ENCODE assay signal across 34 cellular contexts in the genomic region with DNA sequence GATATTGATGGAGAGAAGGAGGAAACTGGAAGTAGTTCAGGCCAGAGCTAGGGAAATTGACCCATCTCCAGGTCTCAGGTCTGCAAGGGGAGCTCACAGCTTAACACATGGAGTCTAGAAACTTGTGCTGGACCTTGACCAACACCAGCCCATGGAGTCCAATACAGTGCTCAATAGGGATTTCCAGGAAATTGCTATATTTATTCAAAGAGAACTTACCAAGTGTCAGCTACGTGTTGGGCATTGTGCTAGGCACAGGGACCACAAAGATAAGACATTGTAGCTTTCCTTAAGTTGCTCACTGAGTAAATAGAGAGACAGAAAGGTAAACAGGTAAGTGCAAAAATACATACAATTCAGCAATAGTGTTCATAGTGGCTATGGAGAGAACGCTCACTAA.
DNase-seq lines count a peak whose midpoint lies in the region; ATAC-seq, FAIRE-seq and TF ChIP-seq lines count a peak whose summit lies in the region.
"Had no signal": no experiment of that assay in that cellular context is flagged by ENCODE, and none has a peak within 500 bp of the region (broad histone marks: within the 10 kb centered on the region; RNA-seq: fewer than 3 reads in every experiment).

No MANE protein-coding gene starts in this region.

- H3K36me3 ChIP-seq in HepG2 (replicated peaks in 1 of 2; ENCODE audit: control insufficient read depth in 1 of 2, insufficient read depth in 2 of 2, low read length in 2 of 2), result no peaks in the 10 kb centered on the region
- no peaks in the 10 kb centered on the region for H3K36me3 ChIP-seq in right lobe of liver
- H3K36me3 ChIP-seq in esophagus muscularis mucosa, result no peaks in the 10 kb centered on the region
- H3K36me3 ChIP-seq in pancreas, result no peaks in the 10 kb centered on the region
- H3K36me3 ChIP-seq in PC-9 (ENCODE audit: low read depth), result no peaks in the 10 kb centered on the region
- H3K36me3 ChIP-seq: BE2C; BLaER1; BLaER1 treated with 17β-estradiol and CSF1 and Interleukin-3, amounts not matched to agents 10 nM and 100 nM had no signal

- H2AK5ac ChIP-seq in H9 (ENCODE audit: insufficient read length, low read length), result no peak overlapping the region

- H2BK5ac ChIP-seq in H9 (ENCODE audit: insufficient read length, low read length), result no peak overlapping the region

- no peak overlapping the region for H3K4me2 ChIP-seq in HepG2 (ENCODE audit: low read depth, low read length)
- H3K4me2 ChIP-seq in PC-9, result no peak overlapping the region
- H3K4me2 ChIP-seq in H9 (ENCODE audit: insufficient read depth, insufficient read length, low read length), result no peak overlapping the region
- H3K4me2 ChIP-seq: A549, BLaER1 had no signal

- no peak for TF ChIP-seq RAD21 in HepG2 (CRISPR knock-in tag; IDR thresholded peaks at IDR 0.05)

- H3K9me2 ChIP-seq in PC-9 (ENCODE audit: insufficient read depth), result no peaks in the 10 kb centered on the region

- H2BK12ac ChIP-seq in H9 (ENCODE audit: insufficient read length, low read depth, low read length), result no peak overlapping the region

- no peak overlapping the region for H2BK20ac ChIP-seq in H9 (ENCODE audit: low read depth, low read length, poor library complexity, severe bottlenecking)

- H3K79me2 ChIP-seq in HepG2 (ENCODE audit: insufficient read depth, low read length) (no peaks in the 10 kb centered on the region), PC-9 (ENCODE audit: low read depth) (no peaks in the 10 kb centered on the region), H9 (ENCODE audit: insufficient read depth, low read length) (no peaks in the 10 kb centered on the region)

- H2AFZ ChIP-seq in HepG2 (ENCODE audit: low read length) (no peak overlapping the region), PC-9 (no peak overlapping the region), H9 (ENCODE audit: low read length) (no peak overlapping the region)

- H3K4me1 Mint-ChIP-seq in H9, result peaks cover 15 to 17% of the 10 kb centered on the region in 2 experiments
- H3K4me1 Mint-ChIP-seq: CD14-positive monocyte; CD4-positive, alpha-beta memory T cell; CD4-positive, CD25-positive, alpha-beta regulatory T cell; CD8-positive, alpha-beta memory T cell had no signal

- BruUV-seq in HepG2 (replicated peaks; lab: Mats Ljungman, UMichigan) (no TSS peak), PC-9 (replicated peaks; lab: Mats Ljungman, UMichigan) (no TSS peak)

- H2BK15ac ChIP-seq in H9 (ENCODE audit: low read depth, low read length), result no peak overlapping the region

- H3K27ac ChIP-seq in HepG2 (ENCODE audit: extremely low read length, insufficient read depth, low read length) (no peak overlapping the region), right lobe of liver (no peak overlapping the region), esophagus muscularis mucosa (replicated peaks in 1 of 4) (no peak overlapping the region), pancreas (no peak overlapping the region), PC-9 (no peak overlapping the region), H9 (ENCODE audit: insufficient read length, low read depth, low read length) (no peak overlapping the region)
- H3K27ac ChIP-seq: 22Rv1; A549; BLaER1; BLaER1 treated with 17β-estradiol and CSF1 and Interleukin-3, amounts not matched to agents 10 nM and 100 nM; C4-2B had no signal

- no peak overlapping the region for H3K9ac ChIP-seq in HepG2 (ENCODE audit: insufficient read depth, low read depth, low read length)
- H3K9ac ChIP-seq in H9 (ENCODE audit: extremely low read depth, insufficient read length, low read length), result no peak overlapping the region
- H3K9ac ChIP-seq: BLaER1; BLaER1 treated with 17β-estradiol and CSF1 and Interleukin-3, amounts not matched to agents 10 nM and 100 nM had no signal

- no peaks in the 10 kb centered on the region for H3K9me3 Mint-ChIP-seq in H9
- H3K9me3 Mint-ChIP-seq: CD4-positive, alpha-beta memory T cell; CD4-positive, alpha-beta T cell; CD8-positive, alpha-beta memory T cell; CD8-positive, alpha-beta T cell had no signal

- no peak overlapping the region for H4K5ac ChIP-seq in H9 (ENCODE audit: insufficient read length, low read depth, low read length)

- H4K20me1 ChIP-seq in HepG2 (ENCODE audit: insufficient read depth, low read length) (no peaks in the 10 kb centered on the region), PC-9 (ENCODE audit: insufficient read depth) (no peaks in the 10 kb centered on the region), H9 (ENCODE audit: control insufficient read depth, insufficient read depth, insufficient read length) (no peaks in the 10 kb centered on the region)
- H4K20me1 ChIP-seq: BLaER1; BLaER1 treated with 17β-estradiol and CSF1 and Interleukin-3, amounts not matched to agents 10 nM and 100 nM had no signal

- H4K91ac ChIP-seq in H9 (ENCODE audit: insufficient read length, low read depth, low read length), result no peak overlapping the region

- TF ChIP-seq POLR2A in HepG2 (IDR thresholded peaks at IDR 0.05; ENCODE audit: insufficient read depth in 1 of 2, low read depth in 2 of 2, low read length in 2 of 2) (no peak), right lobe of liver (IDR thresholded peaks at IDR 0.05) (no peak), esophagus muscularis mucosa (IDR thresholded peaks at IDR 0.05; ENCODE audit: low read depth) (no peak)

- H3K4me3 Mint-ChIP-seq in H9, result no peak overlapping the region
- H3K4me3 Mint-ChIP-seq: B cell; CD14-positive monocyte; CD4-positive, alpha-beta memory T cell; CD4-positive, alpha-beta T cell; CD4-positive, CD25-positive, alpha-beta regulatory T cell; CD8-positive, alpha-beta memory T cell; CD8-positive, alpha-beta T cell had no signal

- H3K4me3 ChIP-seq in HepG2 (replicated peaks in 1 of 3; ENCODE audit: insufficient read depth in 1 of 3, low read depth in 2 of 3, low read length in 3 of 3) (no peak overlapping the region), right lobe of liver (no peak overlapping the region), esophagus muscularis mucosa (no peak overlapping the region), pancreas (no peak overlapping the region), PC-9 (no peak overlapping the region)
- H3K4me3 ChIP-seq: A549; BLaER1; BLaER1 treated with 17β-estradiol and CSF1 and Interleukin-3, amounts not matched to agents 10 nM and 100 nM had no signal

- CTCF ChIA-PET in HepG2 (lab: Yijun Ruan, JAX; ENCODE audit: low intra/inter-chr PET ratio, low total read pairs), result no interaction called here
- CTCF ChIA-PET in PC-9 (lab: Charles Lee), result no interaction called here

- 17% methylated on average over 2 of the region's 2 CpGs for WGBS in HepG2 (ENCODE audit: low lambda C conversion rate)
- WGBS in right lobe of liver (ENCODE audit: insufficient coverage, low coverage, low lambda C conversion rate, missing lambda C conversion rate), result 85% methylated on average over 2 of the region's 2 CpGs
- WGBS in esophagus muscularis mucosa, result 87% methylated on average over 2 of the region's 2 CpGs
- WGBS in pancreas, 2 donors, result 32 to 44% methylated on average over 2 of the region's 2 CpGs
- no CpG with 5 or more reads among the region's 2 CpGs for WGBS in H9 (ENCODE audit: extremely low coverage, insufficient read length, low lambda C conversion rate)

- H3K4me1 ChIP-seq in HepG2 (ENCODE audit: insufficient read depth, low read length) (peaks cover 6% of the 10 kb centered on the region; the same call in 1 of the 2 replicates), right lobe of liver (no peaks in the 10 kb centered on the region), esophagus muscularis mucosa (no peaks in the 10 kb centered on the region), pancreas (no peaks in the 10 kb centered on the region), PC-9 (replicated peaks; ENCODE audit: insufficient read depth) (no peaks in the 10 kb centered on the region), H9 (ENCODE audit: insufficient read depth, low read length) (0 out of 2 replicates have a peak, but pooled peaks cover 2% of the 10 kb centered on the region)
- H3K4me1 ChIP-seq: A549, BE2C, Caco-2 had no signal

- no peaks in the 10 kb centered on the region for H3F3A ChIP-seq in PC-9 (ENCODE audit: insufficient read depth, low read depth)

- H3K4ac ChIP-seq in H9 (ENCODE audit: low read depth, low read length), result no peak overlapping the region

- no peaks in the 10 kb centered on the region for H3K79me1 ChIP-seq in H9 (ENCODE audit: insufficient read depth, low read depth, low read length, poor library complexity, severe bottlenecking)

- no peaks in the 10 kb centered on the region for H3K36me3 Mint-ChIP-seq in H9 (ENCODE audit: insufficient read depth in 1 of 3, low read depth in 3 of 3)
- H3K36me3 Mint-ChIP-seq: CD14-positive monocyte; CD4-positive, alpha-beta memory T cell; CD4-positive, CD25-positive, alpha-beta regulatory T cell; CD8-positive, alpha-beta memory T cell; CD8-positive, alpha-beta T cell had no signal

- intact Hi-C loops in HepG2 (cut with micrococcal nuclease; ENCODE audit: unreplicated experiment), result no loop called here
- intact Hi-C loops in right lobe of liver (cut with DNase I), result no loop called here
- intact Hi-C loops in esophagus muscularis mucosa (cut with DNase I), result no loop called here
- intact Hi-C loops in pancreas (cut with DNase I), result no loop called here
- intact Hi-C loops in PC-9 (cut with micrococcal nuclease; ENCODE audit: unreplicated experiment), result no loop called here

- H3K27me3 Mint-ChIP-seq in H9 (ENCODE audit: low read depth), result no peaks in the 10 kb centered on the region

- no peak overlapping the region for H3T11ph ChIP-seq in H9 (ENCODE audit: low read length)

- no peak overlapping the region for H3K56ac ChIP-seq in H9 (ENCODE audit: insufficient read length, low read depth, low read length)

- H3K23me2 ChIP-seq in H9 (ENCODE audit: insufficient read length, low read depth, low read length, poor library complexity, severe bottlenecking), result no peaks in the 10 kb centered on the region

- TF ChIP-seq EP300 in HepG2 (IDR thresholded peaks at IDR 0.05; ENCODE audit: low read depth in 2 of 2, low read length in 2 of 2) (no peak), HepG2 (CRISPR knock-in tag; IDR thresholded peaks at IDR 0.05; ENCODE audit: borderline replicate concordance) (no peak), esophagus muscularis mucosa (IDR thresholded peaks at IDR 0.05) (no peak)

- H3K14ac ChIP-seq in H9 (ENCODE audit: insufficient read depth, low read length), result no peak overlapping the region

- no peak for FAIRE-seq in HepG2 (lab: Jason Lieb, UNC)
- no peak for FAIRE-seq in pancreas (lab: Jason Lieb, UNC)
- FAIRE-seq: A549, D721Med had no signal

- H3K27ac Mint-ChIP-seq in H9, result no peak overlapping the region
- H3K27ac Mint-ChIP-seq: B cell; CD14-positive monocyte; CD4-positive, alpha-beta T cell; CD4-positive, CD25-positive, alpha-beta regulatory T cell; CD8-positive, alpha-beta memory T cell; CD8-positive, alpha-beta T cell had no signal

- H3K18ac ChIP-seq in H9 (ENCODE audit: insufficient read length, low read depth, low read length), result no peak overlapping the region

- POLR2A ChIA-PET in HepG2 (lab: Yijun Ruan, JAX), result no interaction called here
- POLR2A ChIA-PET in PC-9 (lab: Charles Lee; ENCODE audit: unreplicated experiment), result no interaction called here

- ATAC-seq in HepG2 (no peak), right lobe of liver (no peak), pancreas (peak in 3 of 4 donors; percentile 56 to 76 (median 60))
- ATAC-seq: A549; CD8-positive, alpha-beta T cell had no signal

- no peak overlapping the region for H4K8ac ChIP-seq in H9 (replicated peaks; ENCODE audit: insufficient read length, low read depth, low read length)

- H3K9me3 ChIP-seq in HepG2 (ENCODE audit: low read length) (no peaks in the 10 kb centered on the region), right lobe of liver (no peaks in the 10 kb centered on the region), esophagus muscularis mucosa (no peaks in the 10 kb centered on the region), pancreas (no peaks in the 10 kb centered on the region), PC-9 (ENCODE audit: insufficient read depth, low read depth) (no peaks in the 10 kb centered on the region), H9 (ENCODE audit: control insufficient read depth, low read depth, low read length) (no peaks in the 10 kb centered on the region)
- H3K9me3 ChIP-seq: A549, BE2C, BLaER1, Caco-2 had no signal

- TF ChIP-seq CTCF in HepG2 (CRISPR knock-in tag; IDR thresholded peaks at IDR 0.05), result no peak
- TF ChIP-seq CTCF in right lobe of liver (IDR thresholded peaks at IDR 0.05), result no peak
- TF ChIP-seq CTCF in esophagus muscularis mucosa (IDR thresholded peaks at IDR 0.05), result no peak
- no peak for TF ChIP-seq CTCF in pancreas (IDR thresholded peaks at IDR 0.05)
- TF ChIP-seq CTCF in PC-9 (conservative IDR thresholded peaks at IDR 0.05), result no peak
- no peak for TF ChIP-seq CTCF in H9 (conservative IDR thresholded peaks at IDR 0.05)

- DNase-seq in HepG2 (ENCODE audit: low spot score) (no peak), right lobe of liver (no peak), esophagus muscularis mucosa (ENCODE audit: extremely low spot score) (peak; percentile 72), pancreas (no peak), PC-9 (no peak), H9 (no peak)
- DNase-seq: 8988T; ACHN; AML-193; BE2C; C1 segment of cervical spinal cord; Caco-2; Calu3; CD4-positive, alpha-beta memory T cell; CD4-positive, alpha-beta T cell; CD4-positive, CD25-positive, alpha-beta regulatory T cell; CD8-positive, alpha-beta memory T cell; CD8-positive, alpha-beta T cell; COR-L47; DMS 273 treated with DMSO at 0.1 percent for 48 hours; DMS153; DMS53; DMS79; DMS79 treated with DMSO at 0.1 percent for 48 hours; DND-41; EL had no signal

- in situ Hi-C loops in HepG2 (cut with HindIII; ENCODE audit: extremely low pct_ligation_motif_present, low pct_unique_long_range_greater_than_20kb), result no loop called here

- no peak overlapping the region for H2BK120ac ChIP-seq in H9 (ENCODE audit: low read depth, low read length, poor library complexity, severe bottlenecking)

- H3K23ac ChIP-seq in H9 (ENCODE audit: insufficient read length, low read depth, low read length), result no peak overlapping the region

- no peaks in the 10 kb centered on the region for H3K27me3 ChIP-seq in HepG2 (ENCODE audit: control insufficient read depth in 1 of 2, insufficient read depth in 2 of 2, low read length in 2 of 2)
- no peaks in the 10 kb centered on the region for H3K27me3 ChIP-seq in right lobe of liver
- H3K27me3 ChIP-seq in esophagus muscularis mucosa, result peaks cover 0 to 5% (median 0%) of the 10 kb centered on the region in 4 donors
- H3K27me3 ChIP-seq in pancreas, result no peaks in the 10 kb centered on the region
- no peaks in the 10 kb centered on the region for H3K27me3 ChIP-seq in PC-9 (ENCODE audit: insufficient read depth, low read depth)
- H3K27me3 ChIP-seq in H9 (ENCODE audit: insufficient read depth, low read length), result no peaks in the 10 kb centered on the region
- H3K27me3 ChIP-seq: BE2C; BLaER1; BLaER1 treated with 17β-estradiol and CSF1 and Interleukin-3, amounts not matched to agents 10 nM and 100 nM had no signal

Comparison
In these comparisons a context has a peak if more than half of its experiments do, and no peak if none do; other contexts are left out.
1. ATAC-seq: peak in pancreas (3 of 4); none in HepG2 (single experiment) and right lobe of liver (0 of 4).